ENCODE assay signal across 30 cellular contexts in the genomic region with DNA sequence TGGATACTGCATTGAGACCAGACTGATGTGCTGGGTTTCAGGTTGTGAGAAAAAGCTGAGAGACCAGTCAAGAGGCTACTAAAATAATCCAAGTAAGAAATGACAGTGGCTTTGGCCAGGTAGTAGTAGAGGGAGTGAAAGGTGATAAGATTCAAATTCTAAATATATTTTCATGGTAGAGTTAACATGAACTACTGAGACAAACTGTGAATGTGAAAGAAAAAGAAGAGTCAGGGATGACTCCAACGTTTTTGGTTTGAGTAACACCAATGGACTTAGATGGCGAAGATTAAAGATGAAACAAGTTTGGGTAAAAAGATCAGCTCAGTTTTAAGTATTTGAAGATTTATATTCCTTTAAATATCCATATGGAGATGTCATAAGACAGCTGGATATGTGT.
DNase-seq lines count a peak whose midpoint lies in the region; ATAC-seq and TF ChIP-seq lines count a peak whose summit lies in the region.
"Had no signal": no experiment of that assay in that cellular context is flagged by ENCODE, and none has a peak within 500 bp of the region (broad histone marks: within the 10 kb centered on the region; RNA-seq: fewer than 3 reads in every experiment).

No MANE protein-coding gene starts in this region.

- DNase-seq in activated CD8-positive, alpha-beta T cell treated with anti-CD3 and anti-CD28 coated beads for 36 hours = no peak
- DNase-seq in activated CD8-positive, alpha-beta T cell treated with anti-CD3 and anti-CD28 coated beads, Interleukin-2, amount 10 ng/mL, durations not matched to agents 7 days and 5 days = no peak
- DNase-seq in central memory CD8-positive, alpha-beta T cell (ENCODE audit: low spot score in 2 of 2) = no peak
- DNase-seq in MG63 (no peak), GOT3 (lab: John Stamatoyannopoulos, UW) (no peak), NCI-H1105 (lab: John Stamatoyannopoulos, UW) (no peak)
- DNase-seq: 8988T; activated CD4-positive, alpha-beta T cell treated with anti-CD3 and anti-CD28 coated beads, Interleukin-2, amount 50 U/mL, for 1 hour; CD4-positive, alpha-beta memory T cell; DMS 273 treated with DMSO at 0.1 percent for 48 hours; EL; esophagus squamous epithelium; foreskin melanocyte; left cardiac atrium; NCI-H1092 treated with DMSO at 0.1 percent for 48 hours; NCI-H1930; NCI-H524 treated with DMSO at 0.1 percent for 48 hours; NK-92 treated with Interleukin-12 subunit alpha and Interleukin-12 subunit beta, amount 100 ng/mL, for 24 hours; SHP77; stimulated activated CD4-positive, alpha-beta T cell treated with anti-CD3 and anti-CD28 coated beads, Interleukin-1b, Interleukin-23, amount 100 ng/mL, for 48 hours; stimulated activated CD8-positive, alpha-beta memory T cell treated with anti-CD3 and anti-CD28 coated beads, Interleukin-4, amount 100 ng/mL, for 48 hours; transverse colon had no signal

- H3K27ac Mint-ChIP-seq in activated CD8-positive, alpha-beta T cell treated with anti-CD3 and anti-CD28 coated beads for 36 hours = peak overlapping the region; percentile 18
- no peak overlapping the region for H3K27ac Mint-ChIP-seq in activated CD8-positive, alpha-beta T cell treated with anti-CD3 and anti-CD28 coated beads, Interleukin-2, amount 10 ng/mL, durations not matched to agents 7 days and 5 days
- H3K27ac Mint-ChIP-seq in central memory CD8-positive, alpha-beta T cell (ENCODE audit: low read depth) = peak overlapping the region; percentile 13

- peaks cover 50% of the 10 kb centered on the region for H3K36me3 Mint-ChIP-seq in activated CD8-positive, alpha-beta T cell treated with anti-CD3 and anti-CD28 coated beads for 36 hours (ENCODE audit: low read depth)
- peaks cover 48% of the 10 kb centered on the region for H3K36me3 Mint-ChIP-seq in activated CD8-positive, alpha-beta T cell treated with anti-CD3 and anti-CD28 coated beads, Interleukin-2, amount 10 ng/mL, durations not matched to agents 7 days and 5 days (ENCODE audit: low read depth)
- H3K36me3 Mint-ChIP-seq in central memory CD8-positive, alpha-beta T cell (ENCODE audit: insufficient read depth) = no peaks in the 10 kb centered on the region

- no peak for TF ChIP-seq CTCF in activated CD8-positive, alpha-beta T cell treated with anti-CD3 and anti-CD28 coated beads for 36 hours (IDR thresholded peaks at IDR 0.05)

- peaks cover 3% of the 10 kb centered on the region for H3K9me3 ChIP-seq in MG63
- H3K9me3 ChIP-seq: transverse colon had no signal

- H3K4me3 ChIP-seq in MG63 = no peak overlapping the region
- H3K4me3 ChIP-seq: ascending aorta, cardiac muscle cell, esophagus squamous epithelium, right atrium auricular region, smooth muscle cell, transverse colon had no signal

- no peak overlapping the region for H3K4me3 Mint-ChIP-seq in activated CD8-positive, alpha-beta T cell treated with anti-CD3 and anti-CD28 coated beads for 36 hours
- no peak overlapping the region for H3K4me3 Mint-ChIP-seq in activated CD8-positive, alpha-beta T cell treated with anti-CD3 and anti-CD28 coated beads, Interleukin-2, amount 10 ng/mL, durations not matched to agents 7 days and 5 days
- H3K4me3 Mint-ChIP-seq in central memory CD8-positive, alpha-beta T cell = peak overlapping the region; percentile 3
- H3K4me3 Mint-ChIP-seq: activated naive CD8-positive, alpha-beta T cell; neural crest cell had no signal

- CTCF ChIA-PET in activated CD8-positive, alpha-beta T cell treated with anti-CD3 and anti-CD28 coated beads for 36 hours (lab: Charles Lee) = interaction anchor here (0.9 to 1.8 kb wide), 4 partner anchors 12 to 126 kb away, joined by 3 to 4 read pairs (median 4); no protein-coding TSS in a partner anchor
- CTCF ChIA-PET in activated CD8-positive, alpha-beta T cell treated with anti-CD3 and anti-CD28 coated beads, Interleukin-2, amount 10 ng/mL, durations not matched to agents 7 days and 5 days (lab: Charles Lee) = interaction anchor here (1.2 to 1.4 kb wide), 3 partner anchors 16 to 25 kb away, joined by 3 read pairs; no protein-coding TSS in a partner anchor

- peaks cover 31% of the 10 kb centered on the region for H3K4me1 Mint-ChIP-seq in activated CD8-positive, alpha-beta T cell treated with anti-CD3 and anti-CD28 coated beads for 36 hours (ENCODE audit: low read depth)
- peaks cover 16% of the 10 kb centered on the region for H3K4me1 Mint-ChIP-seq in activated CD8-positive, alpha-beta T cell treated with anti-CD3 and anti-CD28 coated beads, Interleukin-2, amount 10 ng/mL, durations not matched to agents 7 days and 5 days (ENCODE audit: low read depth)
- H3K4me1 Mint-ChIP-seq in central memory CD8-positive, alpha-beta T cell = peaks cover 26% of the 10 kb centered on the region

- POLR2A ChIA-PET in activated CD8-positive, alpha-beta T cell treated with anti-CD3 and anti-CD28 coated beads for 36 hours (lab: Charles Lee) = interaction anchor here (1.7 kb wide), 1 partner anchor 10 kb away, joined by 6 read pairs; no protein-coding TSS in a partner anchor
- POLR2A ChIA-PET in activated CD8-positive, alpha-beta T cell treated with anti-CD3 and anti-CD28 coated beads, Interleukin-2, amount 10 ng/mL, durations not matched to agents 7 days and 5 days (lab: Charles Lee) = no interaction called here

- H3K9me3 Mint-ChIP-seq in activated CD8-positive, alpha-beta T cell treated with anti-CD3 and anti-CD28 coated beads for 36 hours = peaks cover 26% of the 10 kb centered on the region
- peaks cover 39% of the 10 kb centered on the region for H3K9me3 Mint-ChIP-seq in activated CD8-positive, alpha-beta T cell treated with anti-CD3 and anti-CD28 coated beads, Interleukin-2, amount 10 ng/mL, durations not matched to agents 7 days and 5 days (ENCODE audit: insufficient read depth)
- H3K9me3 Mint-ChIP-seq in central memory CD8-positive, alpha-beta T cell = peaks cover 10% of the 10 kb centered on the region

- peak; percentile 49 for ATAC-seq in activated CD8-positive, alpha-beta T cell treated with anti-CD3 and anti-CD28 coated beads for 36 hours
- ATAC-seq in activated CD8-positive, alpha-beta T cell treated with anti-CD3 and anti-CD28 coated beads, Interleukin-2, amount 10 ng/mL, durations not matched to agents 7 days and 5 days = no peak
- ATAC-seq in GM19351 (IDR thresholded peaks at IDR 0.05; ENCODE audit: unreplicated experiment) (peak; percentile 65), HG02885 (IDR thresholded peaks at IDR 0.05; ENCODE audit: poor library complexity, unreplicated experiment) (peak; percentile 71)
- no peak for ATAC-seq in central memory CD8-positive, alpha-beta T cell (replicated peaks; ENCODE audit: extremely low read depth, poor library complexity, severe bottlenecking)
- ATAC-seq: left cardiac atrium had no signal

- intact Hi-C loops in activated CD8-positive, alpha-beta T cell treated with anti-CD3 and anti-CD28 coated beads for 36 hours (cut with micrococcal nuclease) = no loop called here

- H3K27me3 Mint-ChIP-seq in activated CD8-positive, alpha-beta T cell treated with anti-CD3 and anti-CD28 coated beads for 36 hours = no peaks in the 10 kb centered on the region
- no peaks in the 10 kb centered on the region for H3K27me3 Mint-ChIP-seq in activated CD8-positive, alpha-beta T cell treated with anti-CD3 and anti-CD28 coated beads, Interleukin-2, amount 10 ng/mL, durations not matched to agents 7 days and 5 days (ENCODE audit: low read depth)
- H3K27me3 Mint-ChIP-seq in central memory CD8-positive, alpha-beta T cell = no peaks in the 10 kb centered on the region
- H3K27me3 Mint-ChIP-seq: activated naive CD8-positive, alpha-beta T cell had no signal

- H3K27me3 ChIP-seq in MG63 = no peaks in the 10 kb centered on the region
- H3K27me3 ChIP-seq: ascending aorta, cardiac muscle cell, esophagus squamous epithelium, right atrium auricular region, transverse colon had no signal

- no peaks in the 10 kb centered on the region for H3K36me3 ChIP-seq in MG63
- H3K36me3 ChIP-seq: ascending aorta, cardiac muscle cell, esophagus squamous epithelium, right atrium auricular region, transverse colon had no signal

Comparison
In these comparisons a context has a peak if more than half of its experiments do, and no peak if none do; other contexts are left out.
1. ATAC-seq: peak in activated CD8-positive, alpha-beta T cell treated with anti-CD3 and anti-CD28 coated beads for 36 hours (single experiment), GM19351 (single experiment) and HG02885 (single experiment); none in activated CD8-positive, alpha-beta T cell treated with anti-CD3 and anti-CD28 coated beads, Interleukin-2, amount 10 ng/mL, durations not matched to agents 7 days and 5 days (single experiment) and central memory CD8-positive, alpha-beta T cell (single experiment).